In the genomic region with DNA sequence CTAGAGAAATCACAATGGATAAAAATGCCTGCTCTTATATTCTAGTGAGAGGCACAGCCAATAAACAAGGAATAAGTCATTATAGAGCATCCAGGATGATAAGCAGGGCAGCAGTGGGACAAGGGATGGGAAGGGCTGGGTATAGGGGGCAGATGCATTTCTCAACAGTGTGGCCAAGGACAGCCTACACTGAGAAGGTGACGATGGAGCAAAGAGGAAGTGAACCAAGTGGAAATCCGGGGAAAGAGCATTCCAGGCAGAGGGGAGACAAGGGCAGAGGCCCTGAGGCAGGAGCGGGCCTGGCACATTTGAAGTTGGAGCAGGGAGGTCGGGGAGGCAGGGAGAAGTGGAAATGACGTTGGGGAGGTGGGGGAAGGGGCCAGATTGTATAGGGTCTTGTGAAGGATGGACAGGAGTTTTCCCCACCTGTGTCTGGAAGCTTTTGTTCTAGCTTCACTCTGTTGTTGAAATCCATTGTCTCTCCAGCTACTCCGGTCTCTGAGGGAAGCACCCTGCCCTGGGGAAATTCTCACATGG, we compare ENCODE assay signal across 1 cellular context.
A peak's percentile ranks its signal among the peaks of the same experiment; 100 is the strongest.
TF ChIP-seq lines count a peak whose summit lies in the region.

No MANE protein-coding gene starts in this region.

TF ChIP-seq in HepG2, 621 proteins besides CTCF, POLR2A, EP300 and RAD21:
- no peak for TF ChIP-seq ZNF670 (CRISPR knock-in tag; IDR thresholded peaks at IDR 0.05; ENCODE audit: borderline replicate concordance)
- peak; percentile 87 for TF ChIP-seq ZNF317 (CRISPR knock-in tag; IDR thresholded peaks at IDR 0.05)
- no peak for TF ChIP-seq GABPA (IDR thresholded peaks at IDR 0.05; ENCODE audit: low read depth, low read length)
- TF ChIP-seq GABPA (CRISPR knock-in tag; IDR thresholded peaks at IDR 0.05; ENCODE audit: low read depth): peak; percentile 30; the same call in 1 of the 2 replicates
- no peak for TF ChIP-seq CC2D1A (CRISPR knock-in tag; IDR thresholded peaks at IDR 0.05)
- TF ChIP-seq, protein P1, sequence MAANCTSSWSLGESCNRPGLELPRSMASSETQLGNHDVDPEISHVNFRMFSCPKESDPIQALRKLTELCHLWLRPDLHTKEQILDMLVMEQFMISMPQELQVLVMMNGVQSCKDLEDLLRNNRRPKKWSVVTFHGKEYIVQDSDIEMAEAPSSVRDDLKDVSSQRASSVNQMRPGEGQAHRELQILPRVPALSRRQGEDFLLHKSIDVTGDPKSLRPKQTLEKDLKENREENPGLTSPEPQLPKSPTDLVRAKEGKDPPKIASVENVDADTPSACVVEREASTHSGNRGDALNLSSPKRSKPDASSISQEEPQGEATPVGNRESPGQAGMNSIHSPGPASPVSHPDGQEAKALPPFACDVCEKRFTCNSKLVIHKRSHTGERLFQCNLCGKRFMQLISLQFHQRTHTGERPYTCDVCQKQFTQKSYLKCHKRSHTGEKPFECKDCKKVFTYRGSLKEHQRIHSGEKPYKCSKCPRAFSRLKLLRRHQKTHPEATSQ (CRISPR knock-in tag; IDR thresholded peaks at IDR 0.05; ENCODE audit: borderline replicate concordance): no peak
- TF ChIP-seq ZC3H4 (CRISPR knock-in tag; IDR thresholded peaks at IDR 0.05; ENCODE audit: borderline replicate concordance): no peak
